ENCODE assay signal across 9 cellular contexts in genomic region chr17:44829558-44830358, GRCh38. TPM values are rescaled to one million over a fixed set of nuclear protein-coding genes. Genes with fewer than 3 reads are reported as not detected.
A peak's percentile ranks its signal among the peaks of the same experiment; 100 is the strongest.
DNase-seq lines count a peak whose midpoint lies in the region; ATAC-seq and TF ChIP-seq lines count a peak whose summit lies in the region.
"Had no signal": no experiment of that assay in that cellular context is flagged by ENCODE, and none has a peak within 500 bp of the region (broad histone marks: within the 10 kb centered on the region; RNA-seq: fewer than 3 reads in every experiment).

Gene GJC1 (minus strand): TSS chr17:44830287. CDS start chr17:44805817, 24,470 bp downstream.

- H3K27me3 ChIP-seq in breast epithelium: peaks cover 9 to 64% of the 10 kb centered on the region in 2 donors

- peaks cover 0 to 4% of the 10 kb centered on the region in 2 donors for H3K4me1 ChIP-seq in breast epithelium

- intact Hi-C loops in breast epithelium (cut with DNase I; ENCODE audit: low total_unique reads): no loop called here

- TF ChIP-seq POLR2A in breast epithelium (IDR thresholded peaks at IDR 0.05): no peak

- no peak for ATAC-seq in GM18870 (IDR thresholded peaks at IDR 0.05; ENCODE audit: unreplicated experiment)
- no peak for ATAC-seq in HG03520 (IDR thresholded peaks at IDR 0.05; ENCODE audit: unreplicated experiment)

- H3K4me3 ChIP-seq in breast epithelium: peak within 1 kb of the TSS; percentile 51 to 76 (median 57)

- no peaks in the 10 kb centered on the region for H3K9me3 ChIP-seq in breast epithelium
- H3K9me3 ChIP-seq: neutrophil had no signal

- peak within 1 kb of the TSS; percentile 41 to 78 for H3K27ac ChIP-seq in breast epithelium
- H3K27ac ChIP-seq: neutrophil had no signal

- TF ChIP-seq CTCF in breast epithelium (IDR thresholded peaks at IDR 0.05): no peak

- H3K36me3 ChIP-seq in breast epithelium: no peaks in the 10 kb centered on the region
- H3K36me3 ChIP-seq: neutrophil had no signal

- DNase-seq in NCI-H524 (lab: John Stamatoyannopoulos, UW): peak; percentile 41 to 60
- no peak for DNase-seq in NCI-H524 treated with DMSO at 0.1 percent for 48 hours (lab: John Stamatoyannopoulos, UW)
- DNase-seq in breast epithelium (ENCODE audit: low spot score in 2 of 2): no peak
- peak; percentile 13 for DNase-seq in kidney glomerular epithelial cell (lab: John Stamatoyannopoulos, UW)
- DNase-seq in stimulated activated CD8-positive, alpha-beta memory T cell treated with anti-CD3 and anti-CD28 coated beads, Interleukin-4, amount 100 ng/mL, for 48 hours: peak; percentile 33

TF ChIP-seq in PFSK-1, 5 proteins besides CTCF, POLR2A, EP300 and RAD21:
- TF ChIP-seq FOXP2 (optimal IDR thresholded peaks at IDR 0.05; ENCODE audit: borderline replicate concordance, extremely low read depth, extremely low read length, insufficient read depth) (no peak), REST (IDR thresholded peaks at IDR 0.05; ENCODE audit: insufficient read depth in 1 of 2, low read depth in 2 of 2, low read length in 2 of 2) (no peak), SIN3A (IDR thresholded peaks at IDR 0.05; ENCODE audit: borderline replicate concordance, insufficient read depth, low read length) (peak; percentile 7; the same call in 1 of the 2 replicates), POLR2AphosphoS5 (IDR thresholded peaks at IDR 0.05; ENCODE audit: low read depth, low read length) (no peak), TAF1 (IDR thresholded peaks at IDR 0.05; ENCODE audit: borderline replicate concordance, insufficient read depth, low read length) (no peak)
TF ChIP-seq in PFSK-1: peak in this region for 1.

RNA-seq across cellular contexts. Expression of gene GJC1, which starts in this region (rescaled TPM):
- polyA plus RNA-seq in PFSK-1 (2012; ENCODE audit: insufficient read length, low read depth): 14.3 TPM
- total RNA-seq in breast epithelium: 1 to 10 TPM; 2.3 to 4.6 (median 4.3) TPM

Comparison
In these comparisons a context has a peak if more than half of its experiments do, and no peak if none do; other contexts are left out.
1. DNase-seq: peak in NCI-H524 (2 of 2), kidney glomerular epithelial cell (single experiment) and stimulated activated CD8-positive, alpha-beta memory T cell treated with anti-CD3 and anti-CD28 coated beads, Interleukin-4, amount 100 ng/mL, for 48 hours (single experiment); none in NCI-H524 treated with DMSO at 0.1 percent for 48 hours (single experiment) and breast epithelium (0 of 2).